1 cellular context compared by ENCODE assay signal in genomic region chr1:1621682-1622577, GRCh38.
TF ChIP-seq lines count a peak whose summit lies in the region.

No MANE protein-coding gene starts in this region.

TF ChIP-seq in K562, 482 proteins besides CTCF, POLR2A, EP300 and RAD21:
- TF ChIP-seq ZZZ3 (IDR thresholded peaks at IDR 0.05) (no peak), ZNF121 (CRISPR knock-in tag; conservative IDR thresholded peaks at IDR 0.05) (no peak), TGIF2 (CRISPR knock-in tag; IDR thresholded peaks at IDR 0.05) (no peak), U2AF1 (optimal IDR thresholded peaks at IDR 0.05; ENCODE audit: low read depth, low read length) (no peak), ZNF830 (CRISPR knock-in tag; IDR thresholded peaks at IDR 0.05) (no peak), BHLHE40 (IDR thresholded peaks at IDR 0.05; ENCODE audit: low read length) (no peak), YBX1 (IDR thresholded peaks at IDR 0.05) (no peak), CHD7 (IDR thresholded peaks at IDR 0.05; ENCODE audit: low read depth, low read length) (no peak), HEY1 (CRISPR knock-in tag; IDR thresholded peaks at IDR 0.05; ENCODE audit: borderline replicate concordance) (no peak)
TF ChIP-seq in K562: peak in this region for 0.
